In the genomic region with DNA sequence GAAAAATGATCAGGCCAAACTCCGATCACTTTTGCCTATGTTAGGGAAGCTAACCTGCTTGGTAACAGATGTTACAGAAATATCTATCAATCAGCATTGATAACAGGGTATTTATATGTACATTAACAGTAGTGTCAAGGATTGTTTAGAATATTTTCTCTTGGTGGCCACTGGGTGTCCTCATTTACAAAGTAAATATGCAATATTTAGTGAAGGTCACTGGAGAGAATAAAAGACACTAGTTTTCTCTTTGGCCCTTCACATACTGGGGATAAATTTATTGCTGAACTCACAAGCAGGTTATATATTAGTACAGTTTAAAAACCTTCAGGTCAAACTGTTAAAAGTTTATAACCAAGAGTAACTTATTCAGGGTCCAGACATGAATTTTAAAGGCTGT, we compare ENCODE assay signal across 8 cellular contexts.
DNase-seq lines count a peak whose midpoint lies in the region; ATAC-seq, FAIRE-seq and TF ChIP-seq lines count a peak whose summit lies in the region.

No MANE protein-coding gene starts in this region.

- H3K4me1 Mint-ChIP-seq in activated CD4-positive, alpha-beta T cell treated with anti-CD3 and anti-CD28 coated beads for 36 hours: peaks cover 5% of the 10 kb centered on the region

- H3K79me2 ChIP-seq in GM12878 (ENCODE audit: control insufficient read depth, insufficient read depth, low read length): no peaks in the 10 kb centered on the region

- no peak overlapping the region for H2AFZ ChIP-seq in GM12878 (ENCODE audit: control insufficient read depth, low read depth, low read length)

- TF ChIP-seq CTCF in GM12878 (IDR thresholded peaks at IDR 0.05 in 2 of 3, conservative IDR thresholded peaks at IDR 0.05 in 1 of 3; ENCODE audit: control insufficient read depth in 2 of 3, extremely low read depth in 1 of 3, insufficient read depth in 1 of 3, low read depth in 3 of 3, low read length in 3 of 3) (peak in 2 of 3 experiments; percentile 37 to 51; a peak in 4 of 6 replicates), left lung (IDR thresholded peaks at IDR 0.05) (peak in 1 of 2 donors; percentile 50), ascending aorta (IDR thresholded peaks at IDR 0.05) (peak in 1 of 3 experiments; percentile 20)

- in situ Hi-C loops in GM12878 (cut with MboI): no loop called here

- peak; percentile 72 for FAIRE-seq in GM12878 (lab: Jason Lieb, UNC)

- WGBS in GM12878 (ENCODE audit: insufficient coverage, insufficient replicate concordance, low lambda C conversion rate, missing lambda C conversion rate): 81% methylated on average over 1 of the region's 1 CpG

- CTCF ChIA-PET in activated CD4-positive, alpha-beta T cell treated with anti-CD3 and anti-CD28 coated beads for 36 hours (lab: Charles Lee): interaction anchor here (0.6 to 2.7 kb wide), 13 partner anchors 10 to 1460 kb away, joined by 3 to 9 read pairs (median 3); no protein-coding TSS in a partner anchor
- CTCF ChIA-PET in GM12878 (lab: Yijun Ruan, JAX): interaction anchor here (0.6 to 5.5 kb wide), 23 partner anchors 8 to 626 kb away, joined by 3 to 55 read pairs (median 4); no protein-coding TSS in a partner anchor

- no peaks in the 10 kb centered on the region for H3K4me1 ChIP-seq in GM12878 (ENCODE audit: control insufficient read depth, insufficient read depth, low read length)
- H3K4me1 ChIP-seq in left lung: no peaks in the 10 kb centered on the region
- peaks cover 0 to 2% of the 10 kb centered on the region in 2 donors for H3K4me1 ChIP-seq in ascending aorta

- H3K27me3 ChIP-seq in GM12878 (replicated peaks in 1 of 2; ENCODE audit: control insufficient read depth in 2 of 2, insufficient read depth in 2 of 2, low read length in 1 of 2) (no peaks in the 10 kb centered on the region), left lung (no peaks in the 10 kb centered on the region), ascending aorta (no peaks in the 10 kb centered on the region)

- H3K27ac ChIP-seq in GM12878 (ENCODE audit: control insufficient read depth, insufficient read depth) (no peak overlapping the region), left lung (no peak overlapping the region), ascending aorta (no peak overlapping the region)

- H3K4me2 ChIP-seq in GM12878 (ENCODE audit: control insufficient read depth, insufficient read depth): no peak overlapping the region

- BruUV-seq in GM12878 (replicated peaks; lab: Mats Ljungman, UMichigan): no TSS peak

- ATAC-seq in activated CD4-positive, alpha-beta T cell treated with anti-CD3 and anti-CD28 coated beads for 36 hours: peak; percentile 49
- ATAC-seq in GM12878 (peak; percentile 87), left lung (peak; percentile 47)

- SMC1A ChIA-PET in GM12878 (lab: Charles Lee; ENCODE audit: uncharacterized antibody, unreplicated experiment): interaction anchor here (0.6 to 3.2 kb wide), 14 partner anchors 10 to 94 kb away, joined by 3 to 22 read pairs (median 4); no protein-coding TSS in a partner anchor

- no peak overlapping the region for H3K9ac ChIP-seq in GM12878 (ENCODE audit: control insufficient read depth, insufficient read depth, low read length)

- intact Hi-C loops in activated CD4-positive, alpha-beta T cell treated with anti-CD3 and anti-CD28 coated beads for 36 hours (cut with DNase I, micrococcal nuclease): loop anchor here (2.0 to 5.0 kb wide), 2 partner anchors 56 to 71 kb away; a partner anchor contains a TSS
- intact Hi-C loops in GM12878 (cut with micrococcal nuclease; ENCODE audit: unreplicated experiment) (loop anchor here (5.0 kb wide), 1 partner anchor 211 kb away; no protein-coding TSS in a partner anchor), left lung (cut with DNase I) (no loop called here), ascending aorta (cut with DNase I) (no loop called here)

- H3K9me3 ChIP-seq in GM12878 (replicated peaks; ENCODE audit: control insufficient read depth, insufficient read depth, low read length): no peaks in the 10 kb centered on the region
- no peaks in the 10 kb centered on the region for H3K9me3 ChIP-seq in left lung
- no peaks in the 10 kb centered on the region for H3K9me3 ChIP-seq in ascending aorta

- no peak overlapping the region for H3K4me3 Mint-ChIP-seq in activated CD4-positive, alpha-beta T cell treated with anti-CD3 and anti-CD28 coated beads for 36 hours

- POLR2A ChIA-PET in activated CD4-positive, alpha-beta T cell treated with anti-CD3 and anti-CD28 coated beads for 36 hours (lab: Charles Lee): no interaction called here
- POLR2A ChIA-PET in GM12878 (lab: Charles Lee): no interaction called here

- TF ChIP-seq RAD21 in GM12878 (IDR thresholded peaks at IDR 0.05; ENCODE audit: insufficient read depth, low read depth, low read length): peak; percentile 57

- H3K27ac Mint-ChIP-seq in activated CD4-positive, alpha-beta T cell treated with anti-CD3 and anti-CD28 coated beads for 36 hours: no peak overlapping the region

- H3K36me3 ChIP-seq in GM12878 (ENCODE audit: control insufficient read depth in 2 of 2, insufficient read depth in 2 of 2, low read length in 1 of 2) (no peaks in the 10 kb centered on the region), left lung (no peaks in the 10 kb centered on the region), ascending aorta (no peaks in the 10 kb centered on the region)

- no peaks in the 10 kb centered on the region for H3K9me3 Mint-ChIP-seq in activated CD4-positive, alpha-beta T cell treated with anti-CD3 and anti-CD28 coated beads for 36 hours (ENCODE audit: low read depth)

- H3K4me3 ChIP-seq in GM12878 (no peak overlapping the region), left lung (no peak overlapping the region), ascending aorta (no peak overlapping the region)

- no peak for TF ChIP-seq POLR2A in GM12878 (IDR thresholded peaks at IDR 0.05; ENCODE audit: low read depth, low read length)

- RAD21 ChIA-PET in GM12878 (lab: Charles Lee; ENCODE audit: unreplicated experiment): interaction anchor here (0.9 to 4.7 kb wide), 3 partner anchors 37 to 149 kb away, joined by 3 to 23 read pairs (median 4); a partner anchor contains a TSS

- no peak for TF ChIP-seq EP300 in GM12878 (IDR thresholded peaks at IDR 0.05; ENCODE audit: borderline replicate concordance in 1 of 2, control insufficient read depth in 1 of 2, low read depth in 2 of 2, low read length in 2 of 2)

- DNase-seq in activated CD4-positive, alpha-beta T cell treated with anti-CD3 and anti-CD28 coated beads for 36 hours: no peak
- no peak for DNase-seq in activated CD4-positive, alpha-beta T cell treated with anti-CD3 and anti-CD28 coated beads for 4 hours
- peak; percentile 56 to 69 for DNase-seq in Kasumi-1 (lab: John Stamatoyannopoulos, UW)
- no peak for DNase-seq in GM12878 (ENCODE audit: low read depth, low spot score)
- DNase-seq in left lung: no peak
- no peak for DNase-seq in OCI-M2 (lab: John Stamatoyannopoulos, UW; ENCODE audit: unreplicated experiment)
- DNase-seq in UCSD-AML1 (lab: John Stamatoyannopoulos, UW; ENCODE audit: unreplicated experiment): no peak
- DNase-seq in ascending aorta (ENCODE audit: low spot score in 2 of 2): no peak

- no peaks in the 10 kb centered on the region for H3K27me3 Mint-ChIP-seq in activated CD4-positive, alpha-beta T cell treated with anti-CD3 and anti-CD28 coated beads for 36 hours

- no peaks in the 10 kb centered on the region for H4K20me1 ChIP-seq in GM12878 (ENCODE audit: control insufficient read depth, insufficient read depth)

- no peaks in the 10 kb centered on the region for H3K36me3 Mint-ChIP-seq in activated CD4-positive, alpha-beta T cell treated with anti-CD3 and anti-CD28 coated beads for 36 hours (ENCODE audit: low read depth)

TF ChIP-seq in GM12878, 131 proteins besides CTCF, POLR2A, EP300 and RAD21:
- TF ChIP-seq SMC3 (IDR thresholded peaks at IDR 0.05; ENCODE audit: borderline replicate concordance, low read length) (peak; percentile 50), CBFB (IDR thresholded peaks at IDR 0.05; ENCODE audit: low read depth) (no peak), YBX1 (IDR thresholded peaks at IDR 0.05) (no peak), PAX5 (IDR thresholded peaks at IDR 0.05; ENCODE audit: borderline replicate concordance, low read depth, low read length) (no peak), PML (IDR thresholded peaks at IDR 0.05; ENCODE audit: low read length) (no peak)
- TF ChIP-seq, protein P1, sequence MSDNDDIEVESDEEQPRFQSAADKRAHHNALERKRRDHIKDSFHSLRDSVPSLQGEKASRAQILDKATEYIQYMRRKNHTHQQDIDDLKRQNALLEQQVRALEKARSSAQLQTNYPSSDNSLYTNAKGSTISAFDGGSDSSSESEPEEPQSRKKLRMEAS (IDR thresholded peaks at IDR 0.05; ENCODE audit: low read depth, low read length): no peak
- TF ChIP-seq, protein P2, sequence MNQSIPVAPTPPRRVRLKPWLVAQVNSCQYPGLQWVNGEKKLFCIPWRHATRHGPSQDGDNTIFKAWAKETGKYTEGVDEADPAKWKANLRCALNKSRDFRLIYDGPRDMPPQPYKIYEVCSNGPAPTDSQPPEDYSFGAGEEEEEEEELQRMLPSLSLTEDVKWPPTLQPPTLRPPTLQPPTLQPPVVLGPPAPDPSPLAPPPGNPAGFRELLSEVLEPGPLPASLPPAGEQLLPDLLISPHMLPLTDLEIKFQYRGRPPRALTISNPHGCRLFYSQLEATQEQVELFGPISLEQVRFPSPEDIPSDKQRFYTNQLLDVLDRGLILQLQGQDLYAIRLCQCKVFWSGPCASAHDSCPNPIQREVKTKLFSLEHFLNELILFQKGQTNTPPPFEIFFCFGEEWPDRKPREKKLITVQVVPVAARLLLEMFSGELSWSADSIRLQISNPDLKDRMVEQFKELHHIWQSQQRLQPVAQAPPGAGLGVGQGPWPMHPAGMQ (IDR thresholded peaks at IDR 0.05; ENCODE audit: borderline replicate concordance): no peak

Comparison
In these comparisons a context has a peak if more than half of its experiments do, and no peak if none do; other contexts are left out.
1. DNase-seq: peak in Kasumi-1 (2 of 2); none in activated CD4-positive, alpha-beta T cell treated with anti-CD3 and anti-CD28 coated beads for 36 hours (single experiment), activated CD4-positive, alpha-beta T cell treated with anti-CD3 and anti-CD28 coated beads for 4 hours (0 of 2), GM12878 (single experiment), left lung (0 of 2), OCI-M2 (single experiment), UCSD-AML1 (single experiment) and ascending aorta (0 of 2).
2. intact Hi-C loops: an anchor here in activated CD4-positive, alpha-beta T cell treated with anti-CD3 and anti-CD28 coated beads for 36 hours (2.0 to 5.0 kb wide) and GM12878 (5.0 kb wide); none called in left lung and ascending aorta.
3. Peak in every context shown above with its lines, with median percentiles within 50 percentile points of each other: ATAC-seq.